9 cellular contexts compared by ENCODE assay signal in the genomic region with DNA sequence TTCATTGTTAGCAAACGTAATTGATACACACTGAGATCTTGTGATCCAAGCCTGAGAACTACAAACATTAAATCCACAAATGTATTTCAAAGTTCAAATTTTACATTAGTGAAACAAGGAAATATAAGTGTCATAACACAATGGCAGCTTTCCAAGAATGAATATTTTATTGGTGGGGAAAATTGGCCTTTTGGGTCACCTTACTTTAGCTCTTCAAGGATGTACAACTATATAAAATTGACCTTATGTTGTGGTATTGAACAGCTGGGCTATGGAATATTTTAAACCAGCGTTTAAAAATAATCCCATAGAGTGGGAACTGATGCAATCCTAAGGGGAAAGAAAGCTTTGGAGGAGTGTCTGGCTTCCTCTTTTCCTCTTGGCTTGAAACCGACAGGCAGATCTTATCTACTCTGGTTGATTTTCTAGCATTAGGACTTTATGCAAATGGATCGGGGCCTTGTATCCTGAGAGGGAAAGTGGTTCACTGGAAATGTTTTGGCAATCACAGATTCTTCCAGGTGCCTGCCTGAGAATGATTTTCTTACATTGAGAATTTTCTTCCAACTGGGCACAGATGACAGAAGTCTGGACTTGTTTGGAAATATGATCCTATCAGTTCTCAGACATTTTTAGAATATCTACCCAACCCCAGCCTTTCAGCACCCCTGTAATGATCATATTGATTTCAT.
DNase-seq lines count a peak whose midpoint lies in the region; ATAC-seq and TF ChIP-seq lines count a peak whose summit lies in the region.
"Had no signal": no experiment of that assay in that cellular context is flagged by ENCODE, and none has a peak within 500 bp of the region (broad histone marks: within the 10 kb centered on the region; RNA-seq: fewer than 3 reads in every experiment).

No MANE protein-coding gene starts in this region.

- no peaks in the 10 kb centered on the region for H3K4me1 Mint-ChIP-seq in T-cell

- peak; percentile 46 for ATAC-seq in SK-N-SH treated with all-trans-retinoic acid at 6 μM for 48 hours
- no peak for ATAC-seq in T-cell (replicated peaks in 1 of 4)

- H3K36me3 ChIP-seq in cardiac muscle cell: no peaks in the 10 kb centered on the region

- no peak overlapping the region for H3K4me3 Mint-ChIP-seq in T-cell
- H3K4me3 Mint-ChIP-seq: T-helper 1 cell treated with Interleukin-12 subunit alpha and Interleukin-12 subunit beta and Interleukin-4 antibody, amounts not matched to agents 30 μg/mL and 1 μg/mL, for 36 hours had no signal

- DNase-seq in HFF-Myc (ENCODE audit: extremely low read depth, low read depth) (peak; percentile 21), cardiac muscle cell (ENCODE audit: low read depth in 1 of 2, low spot score in 1 of 2) (peak in 1 of 2 donors; percentile 74), NCI-H748 (lab: John Stamatoyannopoulos, UW; ENCODE audit: unreplicated experiment) (no peak), NCI-H446 treated with DMSO at 0.1 percent for 48 hours (lab: John Stamatoyannopoulos, UW) (no peak), T-cell (no peak)
- DNase-seq in activated CD4-positive, alpha-beta T cell treated with anti-CD3 and anti-CD28 coated beads for 48 hours: no peak

- no peaks in the 10 kb centered on the region for H3K27me3 ChIP-seq in cardiac muscle cell

- peaks cover 15% of the 10 kb centered on the region for H3K4me1 ChIP-seq in cardiac muscle cell (ENCODE audit: low read depth)

- CTCF ChIA-PET in T-cell (lab: Charles Lee): no interaction called here

- no peaks in the 10 kb centered on the region for H3K36me3 Mint-ChIP-seq in T-cell

- TF ChIP-seq CTCF in HFF-Myc (IDR thresholded peaks at IDR 0.05; ENCODE audit: low read depth, low read length, missing control alignments): no peak
- no peak for TF ChIP-seq CTCF in cardiac muscle cell (IDR thresholded peaks at IDR 0.05; ENCODE audit: low read depth, low read length)

- POLR2A ChIA-PET in T-cell (lab: Charles Lee): no interaction called here

- H3K4me3 ChIP-seq in HFF-Myc (replicated peaks; ENCODE audit: low read depth, low read length) (no peak overlapping the region), cardiac muscle cell (no peak overlapping the region), skin epidermis (no peak overlapping the region)

- peaks cover 31 to 42% of the 10 kb centered on the region in 2 donors for H3K27me3 Mint-ChIP-seq in T-cell

- H3K9me3 ChIP-seq in cardiac muscle cell (ENCODE audit: low read depth): no peaks in the 10 kb centered on the region

- H3K27ac ChIP-seq in cardiac muscle cell (peak overlapping the region; percentile 15), skin epidermis (peak overlapping the region in 16 of 21 experiments; percentile 7 to 91 (median 40))

- H3K27ac Mint-ChIP-seq in T-cell: no peak overlapping the region
- H3K27ac Mint-ChIP-seq: T-helper 1 cell treated with Interleukin-12 subunit alpha and Interleukin-12 subunit beta and Interleukin-4 antibody, amounts not matched to agents 30 μg/mL and 1 μg/mL, for 36 hours had no signal

- peaks cover 0 to 6% (median 0%) of the 10 kb centered on the region in 3 donors for H3K9me3 Mint-ChIP-seq in T-cell
- H3K9me3 Mint-ChIP-seq: T-helper 1 cell treated with Interleukin-12 subunit alpha and Interleukin-12 subunit beta and Interleukin-4 antibody, amounts not matched to agents 30 μg/mL and 1 μg/mL, for 36 hours had no signal

TF ChIP-seq in SK-N-SH treated with all-trans-retinoic acid at 6 μM for 48 hours, 23 proteins besides CTCF, POLR2A, EP300 and RAD21 (continues in another document):
- TF ChIP-seq, protein P1, sequence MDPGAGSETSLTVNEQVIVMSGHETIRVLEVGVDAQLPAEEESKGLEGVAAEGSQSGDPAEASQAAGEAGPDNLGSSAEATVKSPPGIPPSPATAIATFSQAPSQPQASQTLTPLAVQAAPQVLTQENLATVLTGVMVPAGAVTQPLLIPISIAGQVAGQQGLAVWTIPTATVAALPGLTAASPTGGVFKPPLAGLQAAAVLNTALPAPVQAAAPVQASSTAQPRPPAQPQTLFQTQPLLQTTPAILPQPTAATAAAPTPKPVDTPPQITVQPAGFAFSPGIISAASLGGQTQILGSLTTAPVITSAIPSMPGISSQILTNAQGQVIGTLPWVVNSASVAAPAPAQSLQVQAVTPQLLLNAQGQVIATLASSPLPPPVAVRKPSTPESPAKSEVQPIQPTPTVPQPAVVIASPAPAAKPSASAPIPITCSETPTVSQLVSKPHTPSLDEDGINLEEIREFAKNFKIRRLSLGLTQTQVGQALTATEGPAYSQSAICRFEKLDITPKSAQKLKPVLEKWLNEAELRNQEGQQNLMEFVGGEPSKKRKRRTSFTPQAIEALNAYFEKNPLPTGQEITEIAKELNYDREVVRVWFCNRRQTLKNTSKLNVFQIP (CRISPR knock-in tag; IDR thresholded peaks at IDR 0.05; ENCODE audit: borderline replicate concordance, low read depth): no peak
- TF ChIP-seq, protein P2, sequence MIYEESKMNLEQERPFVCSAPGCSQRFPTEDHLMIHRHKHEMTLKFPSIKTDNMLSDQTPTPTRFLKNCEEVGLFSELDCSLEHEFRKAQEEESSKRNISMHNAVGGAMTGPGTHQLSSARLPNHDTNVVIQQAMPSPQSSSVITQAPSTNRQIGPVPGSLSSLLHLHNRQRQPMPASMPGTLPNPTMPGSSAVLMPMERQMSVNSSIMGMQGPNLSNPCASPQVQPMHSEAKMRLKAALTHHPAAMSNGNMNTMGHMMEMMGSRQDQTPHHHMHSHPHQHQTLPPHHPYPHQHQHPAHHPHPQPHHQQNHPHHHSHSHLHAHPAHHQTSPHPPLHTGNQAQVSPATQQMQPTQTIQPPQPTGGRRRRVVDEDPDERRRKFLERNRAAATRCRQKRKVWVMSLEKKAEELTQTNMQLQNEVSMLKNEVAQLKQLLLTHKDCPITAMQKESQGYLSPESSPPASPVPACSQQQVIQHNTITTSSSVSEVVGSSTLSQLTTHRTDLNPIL (CRISPR knock-in tag; IDR thresholded peaks at IDR 0.05; ENCODE audit: low read depth): no peak
- no peak for TF ChIP-seq TOX (CRISPR knock-in tag; IDR thresholded peaks at IDR 0.05; ENCODE audit: borderline replicate concordance)
- TF ChIP-seq ZFP30 (CRISPR knock-in tag; IDR thresholded peaks at IDR 0.05): no peak
- TF ChIP-seq GLIS3 (CRISPR knock-in tag; IDR thresholded peaks at IDR 0.05): no peak
- TF ChIP-seq BACH2 (CRISPR knock-in tag; IDR thresholded peaks at IDR 0.05; ENCODE audit: borderline replicate concordance): no peak
- TF ChIP-seq, protein P3, sequence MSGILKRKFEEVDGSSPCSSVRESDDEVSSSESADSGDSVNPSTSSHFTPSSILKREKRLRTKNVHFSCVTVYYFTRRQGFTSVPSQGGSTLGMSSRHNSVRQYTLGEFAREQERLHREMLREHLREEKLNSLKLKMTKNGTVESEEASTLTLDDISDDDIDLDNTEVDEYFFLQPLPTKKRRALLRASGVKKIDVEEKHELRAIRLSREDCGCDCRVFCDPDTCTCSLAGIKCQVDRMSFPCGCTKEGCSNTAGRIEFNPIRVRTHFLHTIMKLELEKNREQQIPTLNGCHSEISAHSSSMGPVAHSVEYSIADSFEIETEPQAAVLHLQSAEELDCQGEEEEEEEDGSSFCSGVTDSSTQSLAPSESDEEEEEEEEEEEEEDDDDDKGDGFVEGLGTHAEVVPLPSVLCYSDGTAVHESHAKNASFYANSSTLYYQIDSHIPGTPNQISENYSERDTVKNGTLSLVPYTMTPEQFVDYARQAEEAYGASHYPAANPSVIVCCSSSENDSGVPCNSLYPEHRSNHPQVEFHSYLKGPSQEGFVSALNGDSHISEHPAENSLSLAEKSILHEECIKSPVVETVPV (CRISPR knock-in tag; IDR thresholded peaks at IDR 0.05): no peak
- TF ChIP-seq, protein P4, sequence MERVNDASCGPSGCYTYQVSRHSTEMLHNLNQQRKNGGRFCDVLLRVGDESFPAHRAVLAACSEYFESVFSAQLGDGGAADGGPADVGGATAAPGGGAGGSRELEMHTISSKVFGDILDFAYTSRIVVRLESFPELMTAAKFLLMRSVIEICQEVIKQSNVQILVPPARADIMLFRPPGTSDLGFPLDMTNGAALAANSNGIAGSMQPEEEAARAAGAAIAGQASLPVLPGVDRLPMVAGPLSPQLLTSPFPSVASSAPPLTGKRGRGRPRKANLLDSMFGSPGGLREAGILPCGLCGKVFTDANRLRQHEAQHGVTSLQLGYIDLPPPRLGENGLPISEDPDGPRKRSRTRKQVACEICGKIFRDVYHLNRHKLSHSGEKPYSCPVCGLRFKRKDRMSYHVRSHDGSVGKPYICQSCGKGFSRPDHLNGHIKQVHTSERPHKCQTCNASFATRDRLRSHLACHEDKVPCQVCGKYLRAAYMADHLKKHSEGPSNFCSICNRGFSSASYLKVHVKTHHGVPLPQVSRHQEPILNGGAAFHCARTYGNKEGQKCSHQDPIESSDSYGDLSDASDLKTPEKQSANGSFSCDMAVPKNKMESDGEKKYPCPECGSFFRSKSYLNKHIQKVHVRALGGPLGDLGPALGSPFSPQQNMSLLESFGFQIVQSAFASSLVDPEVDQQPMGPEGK (CRISPR knock-in tag; IDR thresholded peaks at IDR 0.05; ENCODE audit: borderline replicate concordance): no peak
- TF ChIP-seq OSR1 (CRISPR knock-in tag; IDR thresholded peaks at IDR 0.05): no peak
- TF ChIP-seq ARNTL (CRISPR knock-in tag; IDR thresholded peaks at IDR 0.05; ENCODE audit: borderline replicate concordance, low read depth): no peak
- TF ChIP-seq, protein P5, sequence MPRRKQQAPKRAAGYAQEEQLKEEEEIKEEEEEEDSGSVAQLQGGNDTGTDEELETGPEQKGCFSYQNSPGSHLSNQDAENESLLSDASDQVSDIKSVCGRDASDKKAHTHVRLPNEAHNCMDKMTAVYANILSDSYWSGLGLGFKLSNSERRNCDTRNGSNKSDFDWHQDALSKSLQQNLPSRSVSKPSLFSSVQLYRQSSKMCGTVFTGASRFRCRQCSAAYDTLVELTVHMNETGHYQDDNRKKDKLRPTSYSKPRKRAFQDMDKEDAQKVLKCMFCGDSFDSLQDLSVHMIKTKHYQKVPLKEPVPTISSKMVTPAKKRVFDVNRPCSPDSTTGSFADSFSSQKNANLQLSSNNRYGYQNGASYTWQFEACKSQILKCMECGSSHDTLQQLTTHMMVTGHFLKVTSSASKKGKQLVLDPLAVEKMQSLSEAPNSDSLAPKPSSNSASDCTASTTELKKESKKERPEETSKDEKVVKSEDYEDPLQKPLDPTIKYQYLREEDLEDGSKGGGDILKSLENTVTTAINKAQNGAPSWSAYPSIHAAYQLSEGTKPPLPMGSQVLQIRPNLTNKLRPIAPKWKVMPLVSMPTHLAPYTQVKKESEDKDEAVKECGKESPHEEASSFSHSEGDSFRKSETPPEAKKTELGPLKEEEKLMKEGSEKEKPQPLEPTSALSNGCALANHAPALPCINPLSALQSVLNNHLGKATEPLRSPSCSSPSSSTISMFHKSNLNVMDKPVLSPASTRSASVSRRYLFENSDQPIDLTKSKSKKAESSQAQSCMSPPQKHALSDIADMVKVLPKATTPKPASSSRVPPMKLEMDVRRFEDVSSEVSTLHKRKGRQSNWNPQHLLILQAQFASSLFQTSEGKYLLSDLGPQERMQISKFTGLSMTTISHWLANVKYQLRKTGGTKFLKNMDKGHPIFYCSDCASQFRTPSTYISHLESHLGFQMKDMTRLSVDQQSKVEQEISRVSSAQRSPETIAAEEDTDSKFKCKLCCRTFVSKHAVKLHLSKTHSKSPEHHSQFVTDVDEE (CRISPR knock-in tag; IDR thresholded peaks at IDR 0.05): no peak
- TF ChIP-seq SNAI2 (CRISPR knock-in tag; IDR thresholded peaks at IDR 0.05): no peak
- no peak for TF ChIP-seq ISL1 (CRISPR knock-in tag; IDR thresholded peaks at IDR 0.05)
